11 cellular contexts compared by ENCODE assay signal in the genomic region with DNA sequence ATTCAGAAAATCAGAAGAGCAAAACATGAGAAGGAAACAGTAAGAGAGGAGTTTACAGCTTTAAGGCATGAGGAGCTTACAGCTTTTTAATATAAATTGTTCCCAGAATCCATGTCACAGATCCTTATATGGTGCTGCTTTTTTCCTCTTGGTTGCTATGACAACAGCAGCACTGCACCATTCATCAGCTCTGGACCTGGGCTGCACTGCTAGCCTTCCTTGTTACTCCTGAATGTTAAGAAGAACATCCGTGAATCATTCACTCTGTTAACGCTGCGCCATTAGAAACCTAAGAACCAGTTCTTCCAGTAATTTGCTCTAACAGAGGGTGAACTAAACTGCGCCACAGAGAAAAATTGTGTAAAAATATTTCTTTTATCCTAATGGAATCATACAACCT.
A peak's percentile ranks its signal among the peaks of the same experiment; 100 is the strongest.
DNase-seq lines count a peak whose midpoint lies in the region; TF ChIP-seq lines count a peak whose summit lies in the region.
"Had no signal": no experiment of that assay in that cellular context is flagged by ENCODE, and none has a peak within 500 bp of the region (broad histone marks: within the 10 kb centered on the region; RNA-seq: fewer than 3 reads in every experiment).

No MANE protein-coding gene starts in this region.

- H3K27ac ChIP-seq in testis (no peak overlapping the region), stomach (no peak overlapping the region), esophagus squamous epithelium (peak overlapping the region in 2 of 4 donors; percentile 19 to 56)
- H3K27ac ChIP-seq: BLaER1, upper lobe of left lung had no signal

- H3K9me3 ChIP-seq in testis (no peaks in the 10 kb centered on the region), stomach (no peaks in the 10 kb centered on the region), esophagus squamous epithelium (no peaks in the 10 kb centered on the region)
- H3K9me3 ChIP-seq: BLaER1, upper lobe of left lung had no signal

- peaks cover 57% of the 10 kb centered on the region for H3K4me1 Mint-ChIP-seq in brain

- no peak overlapping the region for H3K4me3 ChIP-seq in kidney epithelial cell (ENCODE audit: low read depth, low read length)
- H3K4me3 ChIP-seq in testis: no peak overlapping the region
- H3K4me3 ChIP-seq in stomach: no peak overlapping the region
- no peak overlapping the region for H3K4me3 ChIP-seq in esophagus squamous epithelium
- H3K4me3 ChIP-seq: BLaER1, upper lobe of left lung had no signal

- peak overlapping the region; percentile 77 to 88 (median 81) for H3K4me3 Mint-ChIP-seq in brain

- H3K36me3 Mint-ChIP-seq in brain: peaks cover 14% of the 10 kb centered on the region

- TF ChIP-seq CTCF in brain (conservative IDR thresholded peaks at IDR 0.05) (no peak), kidney epithelial cell (IDR thresholded peaks at IDR 0.05; ENCODE audit: insufficient read depth, low read length, poor library complexity, severe bottlenecking) (no peak), testis (IDR thresholded peaks at IDR 0.05) (no peak), stomach (IDR thresholded peaks at IDR 0.05) (no peak), esophagus squamous epithelium (IDR thresholded peaks at IDR 0.05) (no peak)

- peak; percentile 31 for DNase-seq in A172 (ENCODE audit: low spot score)
- DNase-seq in M059J (ENCODE audit: low read depth): peak; percentile 38
- DNase-seq in kidney epithelial cell (ENCODE audit: low read depth): peak; percentile 75
- DNase-seq in testis: no peak
- DNase-seq in stomach: no peak
- no peak for DNase-seq in NCI-H1048 (lab: John Stamatoyannopoulos, UW)
- DNase-seq in esophagus squamous epithelium (lab: John Stamatoyannopoulos, UW): no peak
- DNase-seq: stimulated activated CD4-positive, alpha-beta T cell treated with anti-CD3 and anti-CD28 coated beads, Interleukin-1b, Interleukin-23, amount 100 ng/mL, for 48 hours; upper lobe of left lung had no signal

- no peak for TF ChIP-seq EP300 in stomach (IDR thresholded peaks at IDR 0.05)

- H3K36me3 ChIP-seq in kidney epithelial cell (ENCODE audit: control insufficient read depth, insufficient read depth, low read length): no peaks in the 10 kb centered on the region
- H3K36me3 ChIP-seq in testis (ENCODE audit: low read depth, missing control alignments): no peaks in the 10 kb centered on the region
- H3K36me3 ChIP-seq in stomach: no peaks in the 10 kb centered on the region
- no peaks in the 10 kb centered on the region for H3K36me3 ChIP-seq in esophagus squamous epithelium
- H3K36me3 ChIP-seq: BLaER1, upper lobe of left lung had no signal

- H3K27me3 Mint-ChIP-seq in brain: peaks cover 3% of the 10 kb centered on the region

- TF ChIP-seq POLR2A in testis (IDR thresholded peaks at IDR 0.05) (no peak), stomach (IDR thresholded peaks at IDR 0.05) (no peak), esophagus squamous epithelium (IDR thresholded peaks at IDR 0.05) (no peak)

- intact Hi-C loops in testis (cut with DNase I; ENCODE audit: low total_unique reads): no loop called here
- intact Hi-C loops in stomach (cut with DNase I; ENCODE audit: low total_unique reads): no loop called here
- intact Hi-C loops in esophagus squamous epithelium (cut with DNase I): no loop called here

- H3K9me3 Mint-ChIP-seq in brain: peaks cover 0 to 4% (median 0%) of the 10 kb centered on the region in 5 experiments

- 89 to 93% methylated on average over 4 of the region's 4 CpGs for WGBS in testis, 2 donors
- 42 to 77% (median 58%) methylated on average over 4 of the region's 4 CpGs for WGBS in stomach, 5 donors
- WGBS in esophagus squamous epithelium, 2 donors: 22 to 74% methylated on average over 4 of the region's 4 CpGs

- peak overlapping the region; percentile 88 to 98 (median 95) for H3K27ac Mint-ChIP-seq in brain

- H3K27me3 ChIP-seq in kidney epithelial cell (ENCODE audit: control insufficient read depth, insufficient read depth, low read length) (no peaks in the 10 kb centered on the region), testis (no peaks in the 10 kb centered on the region), stomach (no peaks in the 10 kb centered on the region), esophagus squamous epithelium (no peaks in the 10 kb centered on the region)
- H3K27me3 ChIP-seq: BLaER1, upper lobe of left lung had no signal

- H3K4me1 ChIP-seq in testis: peaks cover 2% of the 10 kb centered on the region
- H3K4me1 ChIP-seq in stomach: peaks cover 0 to 11% (median 0%) of the 10 kb centered on the region in 4 donors
- peaks cover 0 to 19% (median 0%) of the 10 kb centered on the region in 3 donors for H3K4me1 ChIP-seq in esophagus squamous epithelium
- H3K4me1 ChIP-seq: BLaER1, upper lobe of left lung had no signal

Comparison
In these comparisons a context has a peak if more than half of its experiments do, and no peak if none do; other contexts are left out.
1. DNase-seq: peak in A172 (single experiment), M059J (single experiment) and kidney epithelial cell (single experiment); none in testis (single experiment), stomach (single experiment), NCI-H1048 (single experiment) and esophagus squamous epithelium (single experiment).